In the genomic region with DNA sequence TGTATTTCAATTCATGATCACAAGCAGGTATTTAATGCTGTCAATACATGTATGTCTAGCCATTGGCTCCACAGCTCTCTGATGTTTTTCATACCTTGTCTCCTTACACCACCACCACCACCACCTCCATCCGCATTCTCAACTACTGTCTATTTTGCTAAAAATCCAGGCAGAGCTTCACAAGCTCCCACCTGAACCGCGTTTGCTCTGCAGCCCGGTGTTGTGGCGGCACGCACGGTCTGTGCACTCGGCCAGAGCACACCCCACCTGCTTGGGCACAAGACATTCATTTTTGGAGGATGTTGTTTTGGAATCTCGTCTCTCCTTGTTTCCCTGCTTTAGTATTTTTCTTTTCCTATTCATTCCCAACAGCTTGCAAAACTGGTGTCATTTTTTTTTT, we compare ENCODE assay signal across 9 cellular contexts. TPM values are rescaled to one million over a fixed set of nuclear protein-coding genes. Genes with fewer than 3 reads are reported as not detected.
"Had no signal": no experiment of that assay in that cellular context is flagged by ENCODE, and none has a peak within 500 bp of the region (broad histone marks: within the 10 kb centered on the region; RNA-seq: fewer than 3 reads in every experiment).

No MANE protein-coding gene starts in this region.

- H3K36me3 ChIP-seq: HAP-1 had no signal

- H3K9me3 ChIP-seq: HAP-1 had no signal

- DNase-seq: GM23248, GOT3, H7, H9, HCEC 1CT, HFFc6 had no signal

- H3K4me3 ChIP-seq: GM23248, GM23338, HAP-1 had no signal

- H3K27ac ChIP-seq: GM23248 had no signal

RNA-seq across cellular contexts. Expression of a gene that starts 37.6 kb away (rescaled TPM):
- total RNA-seq: GM23248, GM23338, H1, H7, H9, HFFc6 had no signal
